ENCODE assay signal across 8 cellular contexts in the genomic region with DNA sequence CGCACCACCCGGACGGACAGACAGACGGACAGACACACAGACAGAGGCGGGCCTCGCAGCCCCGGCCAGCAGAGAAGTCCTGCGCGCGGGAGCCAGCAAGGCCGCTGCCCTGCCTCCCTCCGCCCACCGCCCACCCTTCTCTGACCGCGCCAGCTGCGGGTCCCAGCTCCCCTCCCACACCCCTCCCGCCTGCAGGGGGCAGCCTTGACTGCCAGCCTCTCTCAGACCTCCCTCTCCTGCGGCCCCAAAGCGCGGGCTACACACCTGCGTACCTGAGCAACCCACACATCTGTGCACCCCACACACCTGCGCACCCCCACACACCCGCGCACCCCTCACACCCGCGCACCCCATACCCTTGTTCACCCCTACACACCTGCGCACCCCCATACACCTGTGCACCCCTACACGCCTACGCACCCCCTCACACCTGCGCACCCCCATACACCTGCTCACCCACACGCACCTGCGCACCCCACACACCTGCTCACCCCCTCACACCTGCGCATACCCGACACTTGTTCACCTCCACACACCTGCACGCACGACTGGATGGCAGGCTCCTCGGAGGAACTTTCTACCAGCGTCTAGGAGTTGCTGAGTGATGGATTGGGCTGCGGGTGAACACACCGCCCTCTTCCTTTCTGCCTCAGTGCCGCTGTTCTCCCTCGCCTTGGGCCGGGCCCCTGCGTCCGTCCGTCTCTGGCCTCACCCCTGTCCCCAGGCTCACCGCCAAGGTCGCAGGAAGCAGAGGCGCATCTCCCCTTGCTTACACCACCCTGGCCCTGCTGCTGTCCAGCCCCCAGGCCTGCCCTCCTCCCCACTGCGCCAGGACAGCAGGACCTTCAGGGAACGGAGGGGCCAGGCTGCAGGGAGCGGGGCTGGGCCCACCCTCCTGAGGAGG. TPM values are rescaled to one million over a fixed set of nuclear protein-coding genes. Genes with fewer than 3 reads are reported as not detected.
DNase-seq lines count a peak whose midpoint lies in the region; ATAC-seq, FAIRE-seq and TF ChIP-seq lines count a peak whose summit lies in the region.

No MANE protein-coding gene starts in this region.

- peaks cover 0 to 2% of the 10 kb centered on the region in 2 experiments for H4K20me1 ChIP-seq in H1 (replicated peaks in 1 of 2; ENCODE audit: control insufficient read depth in 1 of 2, insufficient read depth in 2 of 2, low read length in 2 of 2)

- peak overlapping the region; percentile 32; the same call in 1 of the 2 replicates for H3K18ac ChIP-seq in H1 (ENCODE audit: extremely low read depth, low read length)

- no peaks in the 10 kb centered on the region for H3K79me1 ChIP-seq in H1 (ENCODE audit: low read depth, low read length)

- H2BK120ac ChIP-seq in H1 (replicated peaks; ENCODE audit: low read depth, low read length) = no peak overlapping the region

- TF ChIP-seq POLR2A in H1 (IDR thresholded peaks at IDR 0.05; ENCODE audit: control extremely low read depth in 1 of 2, low read depth in 2 of 2, low read length in 2 of 2) = no peak

- TF ChIP-seq CTCF in GM10248 (IDR thresholded peaks at IDR 0.05; ENCODE audit: control extremely low read depth, extremely low read depth, low read depth, missing control alignments) (peak; percentile 16), H1 (IDR thresholded peaks at IDR 0.05; ENCODE audit: control extremely low read depth in 1 of 3, insufficient read depth in 1 of 3, low read depth in 1 of 3, low read length in 3 of 3) (peak in 2 of 3 experiments; percentile 66 to 76; a peak in 3 of 4 replicates), dorsolateral prefrontal cortex (IDR thresholded peaks at IDR 0.05 in 54 of 56, conservative IDR thresholded peaks at IDR 0.05 in 2 of 56; ENCODE audit: low read depth in 1 of 56, partially characterized antibody in 56 of 56) (peak in 7 of 56 donors; percentile 3 to 27 (median 14))

- H3K27me3 ChIP-seq in H1 (replicated peaks in 1 of 4; ENCODE audit: control insufficient read depth in 3 of 4, extremely low read depth in 1 of 4, insufficient read depth in 3 of 4, low read length in 3 of 4) (peaks cover 0 to 24% (median 16%) of the 10 kb centered on the region in 4 experiments; a peak in 5 of 7 replicates), dorsolateral prefrontal cortex (peaks cover 0 to 59% (median 18%) of the 10 kb centered on the region in 45 donors)

- POLR2A ChIA-PET in GM10248 (lab: Yijun Ruan, JAX) (interaction anchor here (0.6 kb wide), 1 partner anchor 74 kb away, joined by 3 read pairs; no protein-coding TSS in a partner anchor), H1 (lab: Charles Lee; ENCODE audit: partially characterized antibody) (no interaction called here)

- no peak for FAIRE-seq in H1 (lab: Jason Lieb, UNC)

- peak overlapping the region; percentile 84; the same call in 1 of the 2 replicates for H2AFZ ChIP-seq in H1 (ENCODE audit: low read length)

- H4K8ac ChIP-seq in H1 (ENCODE audit: extremely low read depth, insufficient read depth, low read length) = peak overlapping the region; percentile 58; the same call in 1 of the 2 replicates

- H3K9me3 ChIP-seq in H1 (ENCODE audit: insufficient read depth in 2 of 2, low read depth in 1 of 2, low read length in 1 of 2) = no peaks in the 10 kb centered on the region

- peak overlapping the region in 3 of 4 experiments; percentile 8 to 49 (median 14); a peak in 4 of 8 replicates for H3K4me3 ChIP-seq in H1 (ENCODE audit: extremely low read depth in 1 of 4, insufficient read depth in 2 of 4, low read depth in 3 of 4, low read length in 4 of 4)
- H3K4me3 ChIP-seq in dorsolateral prefrontal cortex = peak overlapping the region in 1 of 59 donors; percentile 26

- H2BK5ac ChIP-seq in H1 (ENCODE audit: low read depth, low read length) = 0 out of 2 replicates have a peak overlapping the region, but pooled peaks have one; percentile 24

- peaks cover 6% of the 10 kb centered on the region for H3K23me2 ChIP-seq in H1 (ENCODE audit: low read depth, low read length)

- no peaks in the 10 kb centered on the region for H3K79me2 ChIP-seq in H1 (ENCODE audit: control insufficient read depth in 1 of 2, insufficient read depth in 2 of 2, low read length in 2 of 2)

- DNase-seq in GM10248 (ENCODE audit: extremely low spot score) (peak; percentile 53), SK-MEL-5 (ENCODE audit: low read depth, low spot score) (peak; percentile 47), H1 (ENCODE audit: low read depth in 1 of 2, low spot score in 2 of 2) (peak; percentile 38 to 93), NK-92 (lab: John Stamatoyannopoulos, UW; ENCODE audit: unreplicated experiment) (no peak), dorsolateral prefrontal cortex (no peak)
- peak; percentile 66 for DNase-seq in stimulated activated CD4-positive, alpha-beta T cell treated with anti-CD3 and anti-CD28 coated beads, Interleukin-15, amount 100 ng/mL, for 24 hours

- WGBS in H1 (ENCODE audit: extremely low coverage in 1 of 2, insufficient coverage in 1 of 2, insufficient read length in 1 of 2, insufficient replicate concordance in 2 of 2, low coverage in 1 of 2, low lambda C conversion rate in 2 of 2, missing lambda C conversion rate in 1 of 2), 2 experiments = 67% methylated on average over 23 of the region's 52 CpGs; no CpG with 5 or more reads in 1 of the 2 experiments

- ATAC-seq in HG03520 (IDR thresholded peaks at IDR 0.05; ENCODE audit: unreplicated experiment) (no peak), GM21381 (IDR thresholded peaks at IDR 0.05; ENCODE audit: unreplicated experiment) (no peak)

- H3K14ac ChIP-seq in H1 (ENCODE audit: insufficient read length) = no peak overlapping the region

- H3K4me2 ChIP-seq in H1 (ENCODE audit: insufficient read depth in 1 of 2, low read depth in 2 of 2, low read length in 2 of 2) = peak overlapping the region; percentile 42 to 73

- no peak overlapping the region for H3K23ac ChIP-seq in H1 (ENCODE audit: insufficient read length)

- no peak overlapping the region for H2BK20ac ChIP-seq in H1 (ENCODE audit: low read length)

- H3K27ac ChIP-seq in H1 (ENCODE audit: low read depth, low read length) (no peak overlapping the region), dorsolateral prefrontal cortex (no peak overlapping the region)

- H3K9ac ChIP-seq in H1 (replicated peaks in 1 of 4; ENCODE audit: extremely low read depth in 1 of 4, low read depth in 3 of 4, low read length in 3 of 4) = no peak overlapping the region; a peak in 1 of 7 replicates

- H4K91ac ChIP-seq in H1 (replicated peaks; ENCODE audit: insufficient read length, low read length) = peak overlapping the region; percentile 62

- no peak for TF ChIP-seq EP300 in H1 (IDR thresholded peaks at IDR 0.05; ENCODE audit: borderline replicate concordance in 1 of 2, low read depth in 2 of 2, low read length in 2 of 2)

- peak; percentile 71 to 76 for TF ChIP-seq RAD21 in H1 (IDR thresholded peaks at IDR 0.05 in 1 of 2, conservative IDR thresholded peaks at IDR 0.05 in 1 of 2; ENCODE audit: low read depth in 2 of 2, low read length in 2 of 2)

- H3K4me1 ChIP-seq in H1 (replicated peaks in 1 of 4; ENCODE audit: control insufficient read depth in 3 of 4, insufficient read depth in 4 of 4, low read length in 3 of 4) = peaks cover 0 to 16% (median 13%) of the 10 kb centered on the region in 4 experiments; a peak in 5 of 7 replicates

- H3K56ac ChIP-seq in H1 (replicated peaks; ENCODE audit: insufficient read length, low read depth, low read length) = no peak overlapping the region

- peak overlapping the region; percentile 90; the same call in 1 of the 2 replicates for H2BK12ac ChIP-seq in H1 (ENCODE audit: low read depth, low read length)

- CTCF ChIA-PET in GM10248 (lab: Yijun Ruan, JAX) (interaction anchor here (0.6 to 1.2 kb wide), 3 partner anchors 14 to 240 kb away, joined by 3 to 4 read pairs (median 3); a partner anchor contains a TSS), H1 (lab: Charles Lee; ENCODE audit: partially characterized antibody) (interaction anchor here (0.6 to 2.5 kb wide), 17 partner anchors 8 to 1389 kb away, joined by 3 to 10 read pairs (median 3); a partner anchor contains a TSS)

- peak overlapping the region; percentile 92; the same call in 1 of the 2 replicates for H2BK15ac ChIP-seq in H1 (ENCODE audit: low read length)

- no peaks in the 10 kb centered on the region for H3K36me3 ChIP-seq in H1 (ENCODE audit: control insufficient read depth in 2 of 4, insufficient read depth in 4 of 4, low read length in 3 of 4)

- no peak overlapping the region for H3K4ac ChIP-seq in H1 (replicated peaks; ENCODE audit: insufficient read length, low read depth, low read length)

- in situ Hi-C loops in SK-MEL-5 (cut with HindIII; ENCODE audit: low pct_unique_long_range_greater_than_20kb, low sequenced_read_pairs) = no loop called here

- H2AK5ac ChIP-seq in H1 (ENCODE audit: low read depth, low read length) = no peak overlapping the region

- peak overlapping the region; percentile 25 for H4K5ac ChIP-seq in H1 (ENCODE audit: insufficient read length, low read depth, low read length)

- intact Hi-C loops in dorsolateral prefrontal cortex (cut with DNase I) = loop anchor here (10.0 kb wide), 2 partner anchors 148 to 228 kb away; no protein-coding TSS in a partner anchor

RNA-seq across cellular contexts. Expression of a gene that starts 20.8 kb away (rescaled TPM):
- total RNA-seq in SK-MEL-5 (2014; rRNA removed; shearing (Covaris generic)) = 197 and 206 TPM in 2 replicates
- 199 and 272 TPM in 2 replicates for polyA plus RNA-seq in SK-MEL-5 (2015; cell fraction: cytosol; rRNA removed)
- polyA plus RNA-seq in SK-MEL-5 (2015; cell fraction: nucleus; rRNA removed) = 150 and 175 TPM in 2 replicates
- total RNA-seq in H1 (2021; fragmentation: NEBNext Ultra II Directional; extraction: Animal tissue kit (Norgen Biotek cat#: 25700)) = 36.6 and 37.0 TPM in 2 replicates
- polyA plus RNA-seq in H1 (2011; rRNA removed) = 35.7 and 45.3 TPM in 2 replicates
- 50.0 TPM for polyA plus RNA-seq in H1 (2011; cell fraction: cytosol; rRNA removed)
- polyA plus RNA-seq in H1 (2011; cell fraction: nucleus; rRNA removed) = 47.3 TPM
- polyA plus RNA-seq in H1 (2012, experiment 1 of 2) = 30.0 to 40.7 TPM (median 38.1 TPM) in 4 replicates
- polyA plus RNA-seq in H1 (2012, experiment 2 of 2) = 22.3 TPM
- 29.9 TPM for polyA plus RNA-seq in H1 (2013, experiment 1 of 2)
- polyA plus RNA-seq in H1 (2013, experiment 2 of 2) = 32.5 TPM
- polyA minus RNA-seq in H1 (2011; rRNA and poly(A)+ RNA removed) = 64.9 and 98.9 TPM in 2 replicates
- 23.5 TPM for polyA minus RNA-seq in H1 (2011; cell fraction: cytosol; rRNA and poly(A)+ RNA removed)
- 34.8 TPM for polyA minus RNA-seq in H1 (2011; cell fraction: nucleus; rRNA and poly(A)+ RNA removed)
- total RNA-seq in dorsolateral prefrontal cortex = 10 to 100 TPM; 21.4 to 75.3 (median 46.1) TPM

RNA-seq across cellular contexts. Expression of a gene that starts 37.8 kb away (rescaled TPM):
- total RNA-seq in SK-MEL-5 (2014; rRNA removed; shearing (Covaris generic)) = 1.4 and 1.8 TPM in 2 replicates
- 5.8 and 6.1 TPM in 2 replicates for polyA plus RNA-seq in SK-MEL-5 (2015; cell fraction: cytosol; rRNA removed)
- polyA plus RNA-seq in SK-MEL-5 (2015; cell fraction: nucleus; rRNA removed) = 1.1 and 3.9 TPM in 2 replicates
- 0.34 and 0.65 TPM in 2 replicates for total RNA-seq in H1 (2021; fragmentation: NEBNext Ultra II Directional; extraction: Animal tissue kit (Norgen Biotek cat#: 25700))
- polyA plus RNA-seq in H1 (2011; rRNA removed) = 0.44 and 0.58 TPM in 2 replicates
- polyA plus RNA-seq in H1 (2011; cell fraction: cytosol; rRNA removed) = 0.23 TPM
- 0.33 TPM for polyA plus RNA-seq in H1 (2011; cell fraction: nucleus; rRNA removed)
- polyA plus RNA-seq in H1 (2012, experiment 1 of 2) = 0.14 to 0.27 TPM (median 0.23 TPM) in 4 replicates
- 0.08 TPM for polyA plus RNA-seq in H1 (2012, experiment 2 of 2)
- polyA plus RNA-seq in H1 (2013, experiment 1 of 2) = 0.28 TPM
- 0.24 TPM for polyA plus RNA-seq in H1 (2013, experiment 2 of 2)
- 0.66 and 0.83 TPM in 2 replicates for polyA minus RNA-seq in H1 (2011; rRNA and poly(A)+ RNA removed)
- 0.44 TPM for polyA minus RNA-seq in H1 (2011; cell fraction: cytosol; rRNA and poly(A)+ RNA removed)
- polyA minus RNA-seq in H1 (2011; cell fraction: nucleus; rRNA and poly(A)+ RNA removed) = 0.60 TPM
- 1 to 10 TPM in 18 of 120 experiments, under 1 TPM in 96, not detected in 6; 0.12 to 2.9 (median 0.42) TPM for total RNA-seq in dorsolateral prefrontal cortex

Comparison
In these comparisons a context has a peak if more than half of its experiments do, and no peak if none do; other contexts are left out.
1. DNase-seq: peak in GM10248 (single experiment), SK-MEL-5 (single experiment), H1 (2 of 2) and stimulated activated CD4-positive, alpha-beta T cell treated with anti-CD3 and anti-CD28 coated beads, Interleukin-15, amount 100 ng/mL, for 24 hours (single experiment); none in NK-92 (single experiment) and dorsolateral prefrontal cortex (0 of 10).